In genomic region chr11:95231126-95231880, GRCh38 we compare ENCODE assay signal across 8 cellular contexts. TPM values are rescaled to one million over a fixed set of nuclear protein-coding genes. Genes with fewer than 3 reads are reported as not detected.
DNase-seq lines count a peak whose midpoint lies in the region; ATAC-seq and TF ChIP-seq lines count a peak whose summit lies in the region.

Gene SESN3 (minus strand): TSS chr11:95231202. CDS start chr11:95230860, 342 bp downstream.

- H3K27me3 Mint-ChIP-seq in activated CD4-positive, alpha-beta T cell treated with anti-CD3 and anti-CD28 coated beads, Interleukin-2, amount 10 ng/mL, durations not matched to agents 7 days and 5 days: no peaks in the 10 kb centered on the region

- peak within 1 kb of the TSS; percentile 84 for H3K9ac ChIP-seq in BLaER1

- peak; percentile 100 for DNase-seq in NCI-H526 treated with DMSO at 0.1 percent for 48 hours (lab: John Stamatoyannopoulos, UW)
- peak; percentile 99 for DNase-seq in activated CD4-positive, alpha-beta T cell treated with anti-CD3 and anti-CD28 coated beads, Interleukin-2, amount 10 ng/mL, durations not matched to agents 7 days and 5 days
- DNase-seq in coronary artery (ENCODE audit: low spot score): peak; percentile 100
- DNase-seq in left colon: peak; percentile 98 to 99
- peak; percentile 95 for DNase-seq in stimulated activated CD4-positive, alpha-beta T cell treated with anti-CD3 and anti-CD28 coated beads, Interleukin-1b, Interleukin-23, amount 100 ng/mL, for 4 hours (ENCODE audit: low read depth in 2 of 2)

- peak within 1 kb of the TSS; percentile 92 for H3K27ac Mint-ChIP-seq in activated CD4-positive, alpha-beta T cell treated with anti-CD3 and anti-CD28 coated beads, Interleukin-2, amount 10 ng/mL, durations not matched to agents 7 days and 5 days

- peaks cover 33% of the 10 kb centered on the region for H3K27me3 ChIP-seq in BLaER1

- ATAC-seq in GM19328 (IDR thresholded peaks at IDR 0.05; ENCODE audit: unreplicated experiment) (peak; percentile 93), HG03469 (IDR thresholded peaks at IDR 0.05; ENCODE audit: unreplicated experiment) (peak; percentile 96), left colon (peak; percentile 92)

- peak within 1 kb of the TSS; percentile 91 for H3K27ac ChIP-seq in BLaER1
- H3K27ac ChIP-seq in coronary artery: peak within 1 kb of the TSS; percentile 86 to 96

- H3K4me3 ChIP-seq in BLaER1 (peak within 1 kb of the TSS; percentile 93), coronary artery (peak within 1 kb of the TSS; percentile 93)

- POLR2A ChIA-PET in activated CD4-positive, alpha-beta T cell treated with anti-CD3 and anti-CD28 coated beads, Interleukin-2, amount 10 ng/mL, durations not matched to agents 7 days and 5 days (lab: Charles Lee): interaction anchor here (0.6 to 1.5 kb wide), 5 partner anchors 23 to 561 kb away, joined by 3 to 6 read pairs (median 4); partner anchors contain the start of genes FAM76B and SRSF8

- H3K9me3 ChIP-seq in BLaER1: no peaks in the 10 kb centered on the region

- TF ChIP-seq CTCF in coronary artery (IDR thresholded peaks at IDR 0.05): no peak

- CTCF ChIA-PET in activated CD4-positive, alpha-beta T cell treated with anti-CD3 and anti-CD28 coated beads, Interleukin-2, amount 10 ng/mL, durations not matched to agents 7 days and 5 days (lab: Charles Lee): interaction anchor here (0.6 to 2.2 kb wide), 10 partner anchors 10 to 556 kb away, joined by 3 to 12 read pairs (median 4); no protein-coding TSS in a partner anchor

- intact Hi-C loops in left colon (cut with DNase I, micrococcal nuclease): loop anchor here in 1 of 2 donors (5.0 kb wide), 1 partner anchor 106 kb away; no protein-coding TSS in a partner anchor

- no peaks in the 10 kb centered on the region for H3K36me3 ChIP-seq in BLaER1

- peaks cover 28% of the 10 kb centered on the region for H4K20me1 ChIP-seq in BLaER1

- peaks cover 32% of the 10 kb centered on the region for H3K4me1 ChIP-seq in BLaER1

- peaks cover 4% of the 10 kb centered on the region for H3K9me3 Mint-ChIP-seq in activated CD4-positive, alpha-beta T cell treated with anti-CD3 and anti-CD28 coated beads, Interleukin-2, amount 10 ng/mL, durations not matched to agents 7 days and 5 days

- H3K4me1 Mint-ChIP-seq in activated CD4-positive, alpha-beta T cell treated with anti-CD3 and anti-CD28 coated beads, Interleukin-2, amount 10 ng/mL, durations not matched to agents 7 days and 5 days: peaks cover 46% of the 10 kb centered on the region

- peaks cover 18% of the 10 kb centered on the region for H3K36me3 Mint-ChIP-seq in activated CD4-positive, alpha-beta T cell treated with anti-CD3 and anti-CD28 coated beads, Interleukin-2, amount 10 ng/mL, durations not matched to agents 7 days and 5 days (ENCODE audit: low read depth)

- peak within 1 kb of the TSS; percentile 96 for H3K4me2 ChIP-seq in BLaER1

- H3K4me3 Mint-ChIP-seq in activated CD4-positive, alpha-beta T cell treated with anti-CD3 and anti-CD28 coated beads, Interleukin-2, amount 10 ng/mL, durations not matched to agents 7 days and 5 days: no peak within 1 kb of the TSS

RNA-seq across cellular contexts. Expression of gene SESN3, which starts in this region (rescaled TPM):
- 10 to 100 TPM; 47.6 to 50.6 TPM for total RNA-seq in activated CD4-positive, alpha-beta T cell treated with anti-CD3 and anti-CD28 coated beads, Interleukin-2, amount 10 ng/mL, durations not matched to agents 7 days and 5 days
- total RNA-seq in left colon: 10 to 100 TPM in 1 of 2 donors, 1 to 10 TPM in 1; 9.2 to 15.7 TPM

Comparison
In these comparisons a context has a peak if more than half of its experiments do, and no peak if none do; other contexts are left out.
1. Peak in every context shown above with its lines: DNase-seq, ATAC-seq, H3K4me3 ChIP-seq and H3K27ac ChIP-seq.